Comparison of ENCODE assay signal across 6 cellular contexts in genomic region chr9:33695299-33695698, GRCh38.
"Had no signal": no experiment of that assay in that cellular context is flagged by ENCODE, and none has a peak within 500 bp of the region (broad histone marks: within the 10 kb centered on the region; RNA-seq: fewer than 3 reads in every experiment).

No MANE protein-coding gene starts in this region.

- H3K4me3 ChIP-seq: K562 had no signal

- H3K27ac ChIP-seq: HL-60 had no signal

- DNase-seq: IMR-90, KBM-7, KG1 had no signal

- ATAC-seq: HepG2, K562 had no signal
